In the genomic region with DNA sequence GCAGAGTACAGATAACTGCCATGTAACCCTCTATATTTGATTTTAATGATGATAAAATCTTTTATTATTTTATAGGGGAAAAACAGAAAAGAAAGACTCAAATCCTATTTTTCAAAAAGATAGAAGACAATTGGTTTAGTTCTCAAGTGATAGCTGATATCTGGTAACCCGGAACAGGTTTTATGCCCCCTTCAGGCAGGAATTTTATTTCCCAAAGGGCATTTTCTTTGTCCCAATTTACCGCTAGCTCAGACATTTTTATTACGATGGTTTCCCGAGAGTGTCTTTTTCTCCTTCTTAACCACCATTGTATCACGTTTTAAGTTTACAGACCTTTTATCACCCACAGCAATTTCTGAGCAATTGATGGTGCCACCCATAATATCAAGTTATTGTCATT, we compare ENCODE assay signal across 25 cellular contexts.
"Had no signal": no experiment of that assay in that cellular context is flagged by ENCODE, and none has a peak within 500 bp of the region (broad histone marks: within the 10 kb centered on the region; RNA-seq: fewer than 3 reads in every experiment).

No MANE protein-coding gene starts in this region.

- H3K36me3 ChIP-seq: ovary, sigmoid colon, tibial artery, upper lobe of left lung had no signal

- H3K27me3 Mint-ChIP-seq: effector memory CD8-positive, alpha-beta T cell; naive thymus-derived CD4-positive, alpha-beta T cell; stimulated activated memory B cell treated with anti-CD40 and anti-IgM and Interleukin-4, amounts not matched to agents 10 μg/mL and 1 μg/mL and 100 μg/mL, for 72 hours had no signal

- H3K4me1 ChIP-seq: psoas muscle, sigmoid colon, testis, tibial artery, upper lobe of left lung had no signal

- H3K4me3 Mint-ChIP-seq: effector memory CD8-positive, alpha-beta T cell; memory B cell; naive thymus-derived CD4-positive, alpha-beta T cell; nephron; stimulated activated memory B cell treated with anti-CD40 and anti-IgM and Interleukin-4, amounts not matched to agents 10 μg/mL and 1 μg/mL and 100 μg/mL, for 72 hours had no signal

- ATAC-seq: effector memory CD8-positive, alpha-beta T cell; left lobe of liver; naive thymus-derived CD4-positive, alpha-beta T cell; psoas muscle; right cardiac atrium; stimulated activated memory B cell treated with anti-CD40 and anti-IgM and Interleukin-4, amounts not matched to agents 10 μg/mL and 1 μg/mL and 100 μg/mL, for 72 hours; stimulated activated naive CD8-positive, alpha-beta T cell treated with anti-CD3 and anti-CD28 coated beads, Interleukin-15, Interleukin-2, amounts not matched to agents 100 U/mL and 50 U/mL, for 24 hours had no signal

- H3K9me3 Mint-ChIP-seq: effector memory CD8-positive, alpha-beta T cell; memory B cell; nephron; stimulated activated memory B cell treated with anti-CD40 and anti-IgM and Interleukin-4, amounts not matched to agents 10 μg/mL and 1 μg/mL and 100 μg/mL, for 72 hours had no signal

- H3K4me3 ChIP-seq: lung, ovary, psoas muscle, sigmoid colon, testis, tibial artery, upper lobe of left lung had no signal

- H3K36me3 Mint-ChIP-seq: memory B cell; naive thymus-derived CD4-positive, alpha-beta T cell; stimulated activated memory B cell treated with anti-CD40 and anti-IgM and Interleukin-4, amounts not matched to agents 10 μg/mL and 1 μg/mL and 100 μg/mL, for 72 hours had no signal

- H3K4me1 Mint-ChIP-seq: memory B cell; naive thymus-derived CD4-positive, alpha-beta T cell; nephron; stimulated activated memory B cell treated with anti-CD40 and anti-IgM and Interleukin-4, amounts not matched to agents 10 μg/mL and 1 μg/mL and 100 μg/mL, for 72 hours had no signal

- H3K9me3 ChIP-seq: ovary, psoas muscle, sigmoid colon, testis, upper lobe of left lung had no signal

- DNase-seq: cortex of kidney; effector memory CD8-positive, alpha-beta T cell; hypothalamus; midbrain; naive thymus-derived CD4-positive, alpha-beta T cell; nucleus accumbens; ovary; posterior cingulate gyrus; psoas muscle; right cardiac atrium; sigmoid colon; stimulated activated CD4-positive, alpha-beta T cell treated with anti-CD3 and anti-CD28 coated beads, Interleukin-4, amount 100 ng/mL, for 4 hours; stimulated activated naive CD8-positive, alpha-beta T cell treated with anti-CD3 and anti-CD28 coated beads, Interleukin-15, Interleukin-2, amounts not matched to agents 100 U/mL and 50 U/mL, for 24 hours; substantia nigra; testis; tibial artery; upper lobe of left lung had no signal

- H3K27ac Mint-ChIP-seq: effector memory CD8-positive, alpha-beta T cell; memory B cell; naive thymus-derived CD4-positive, alpha-beta T cell; nephron; stimulated activated memory B cell treated with anti-CD40 and anti-IgM and Interleukin-4, amounts not matched to agents 10 μg/mL and 1 μg/mL and 100 μg/mL, for 72 hours had no signal

- H3K27ac ChIP-seq: ovary, psoas muscle, sigmoid colon, testis, tibial artery, upper lobe of left lung had no signal

- FAIRE-seq: frontal cortex, keratinocyte, urothelium cell line had no signal

- H3K27me3 ChIP-seq: ovary, sigmoid colon, testis, tibial artery, upper lobe of left lung had no signal
